ENCODE assay signal across 8 cellular contexts in the genomic region with DNA sequence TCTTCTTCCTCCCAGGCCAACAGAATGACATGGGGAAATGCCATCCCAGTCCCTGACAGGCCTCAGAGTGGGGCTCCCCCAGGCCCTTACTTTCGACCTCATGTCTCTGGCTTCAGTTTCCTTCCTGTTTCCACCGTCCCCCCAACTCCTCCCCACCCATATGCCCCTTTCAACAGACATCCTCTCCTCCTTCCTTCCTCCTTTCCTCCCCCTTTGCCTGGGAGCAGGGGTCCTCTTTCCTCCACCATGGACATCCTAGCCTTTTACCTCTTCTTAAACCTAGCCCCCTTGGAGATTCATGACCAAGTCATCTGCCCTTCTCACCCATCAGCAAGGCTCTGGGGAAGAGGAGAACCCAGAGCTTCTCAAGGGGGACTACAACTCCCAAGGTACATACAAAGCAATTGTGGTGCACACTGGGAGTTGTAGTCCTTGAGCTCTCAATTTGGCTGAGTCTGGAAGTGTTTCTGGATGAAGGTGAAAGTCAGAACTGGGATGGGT. TPM values are rescaled to one million over a fixed set of nuclear protein-coding genes. Genes with fewer than 3 reads are reported as not detected.
A peak's percentile ranks its signal among the peaks of the same experiment; 100 is the strongest.
DNase-seq lines count a peak whose midpoint lies in the region; ATAC-seq and TF ChIP-seq lines count a peak whose summit lies in the region.

No MANE protein-coding gene starts in this region.

- peak overlapping the region; percentile 91 for H3K4me3 Mint-ChIP-seq in activated T-helper 17 cell treated with anti-CD3 and anti-CD28 coated beads, Interleukin-2, amount 50 U/mL, for 72 hours
- peak overlapping the region in 4 of 5 donors; percentile 7 to 63 (median 27) for H3K4me3 Mint-ChIP-seq in immature natural killer cell

- no peak overlapping the region for H3K4me3 ChIP-seq in NB4 (ENCODE audit: low read depth, low read length)

- no peak for TF ChIP-seq POLR2A in NB4 (IDR thresholded peaks at IDR 0.05; ENCODE audit: extremely low read depth, insufficient read length)

- peak overlapping the region; percentile 94 for H3K27ac Mint-ChIP-seq in activated T-helper 17 cell treated with anti-CD3 and anti-CD28 coated beads, Interleukin-2, amount 50 U/mL, for 72 hours
- H3K27ac Mint-ChIP-seq in immature natural killer cell = peak overlapping the region; percentile 61 to 91 (median 80)

- TF ChIP-seq CTCF in NB4 (IDR thresholded peaks at IDR 0.05; ENCODE audit: low read depth, low read length) = no peak

- no peaks in the 10 kb centered on the region for H3K27me3 Mint-ChIP-seq in activated T-helper 17 cell treated with anti-CD3 and anti-CD28 coated beads, Interleukin-2, amount 50 U/mL, for 72 hours
- peaks cover 0 to 3% (median 2%) of the 10 kb centered on the region in 3 donors for H3K27me3 Mint-ChIP-seq in immature natural killer cell (ENCODE audit: low read depth in 3 of 3)

- H3K4me1 Mint-ChIP-seq in activated T-helper 17 cell treated with anti-CD3 and anti-CD28 coated beads, Interleukin-2, amount 50 U/mL, for 72 hours = peaks cover 17% of the 10 kb centered on the region
- peaks cover 58 to 60% of the 10 kb centered on the region in 2 donors for H3K4me1 Mint-ChIP-seq in immature natural killer cell

- ATAC-seq in activated T-helper 17 cell treated with anti-CD3 and anti-CD28 coated beads, Interleukin-2, amount 50 U/mL, for 72 hours (replicated peaks) = no peak
- no peak for ATAC-seq in GM18520 (IDR thresholded peaks at IDR 0.05; ENCODE audit: unreplicated experiment)

- no peaks in the 10 kb centered on the region for H3K9me3 Mint-ChIP-seq in activated T-helper 17 cell treated with anti-CD3 and anti-CD28 coated beads, Interleukin-2, amount 50 U/mL, for 72 hours
- H3K9me3 Mint-ChIP-seq in immature natural killer cell = peaks cover 0 to 1% (median 0%) of the 10 kb centered on the region in 6 donors

- H3K36me3 Mint-ChIP-seq in activated T-helper 17 cell treated with anti-CD3 and anti-CD28 coated beads, Interleukin-2, amount 50 U/mL, for 72 hours (ENCODE audit: low read depth) = peaks cover 78% of the 10 kb centered on the region
- H3K36me3 Mint-ChIP-seq in immature natural killer cell = no peaks in the 10 kb centered on the region

- DNase-seq in DMS 273 treated with DMSO at 0.1 percent for 48 hours (lab: John Stamatoyannopoulos, UW) (peak; percentile 18), NB4 (ENCODE audit: low read depth) (peak; percentile 79), immature natural killer cell (no peak), superior temporal gyrus (ENCODE audit: extremely low spot score) (peak; percentile 76), A172 (ENCODE audit: low spot score) (no peak), NCI-H187 treated with DMSO at 0.1 percent for 48 hours (lab: John Stamatoyannopoulos, UW) (no peak)

RNA-seq across cellular contexts. Expression of gene ZBTB7B, which starts 4.0 kb away (rescaled TPM):
- 100 to 1,000 TPM in 1 of 2 donors, 10 to 100 TPM in 1; 94.5 to 140 TPM for total RNA-seq in activated T-helper 17 cell treated with anti-CD3 and anti-CD28 coated beads, Interleukin-2, amount 50 U/mL, for 72 hours
- 1 to 10 TPM in 2 of 3 donors, under 1 TPM in 1; 0.96 to 3.3 (median 1.8) TPM for polyA plus RNA-seq in immature natural killer cell
- total RNA-seq in A172 (2014; rRNA removed; shearing (Covaris generic)) = 27.3 and 29.5 TPM in 2 replicates

RNA-seq across cellular contexts. Expression of gene LENEP, which starts 13.3 kb away (rescaled TPM):
- under 1 TPM; 0.77 to 0.97 TPM for total RNA-seq in activated T-helper 17 cell treated with anti-CD3 and anti-CD28 coated beads, Interleukin-2, amount 50 U/mL, for 72 hours
- polyA plus RNA-seq in immature natural killer cell = not detected
- total RNA-seq in A172 (2014; rRNA removed; shearing (Covaris generic)) = not detected in 2 replicates

RNA-seq across cellular contexts. Expression of gene FLAD1, which starts 23.5 kb away (rescaled TPM):
- 10 to 100 TPM; 34.6 to 68.3 TPM for total RNA-seq in activated T-helper 17 cell treated with anti-CD3 and anti-CD28 coated beads, Interleukin-2, amount 50 U/mL, for 72 hours
- 10 to 100 TPM; 40.9 to 99.7 (median 41.7) TPM for polyA plus RNA-seq in immature natural killer cell
- 63.5 and 65.9 TPM in 2 replicates for total RNA-seq in A172 (2014; rRNA removed; shearing (Covaris generic))

RNA-seq across cellular contexts. Expression of gene DCST2, which starts 26.9 kb away (rescaled TPM):
- 1 to 10 TPM in 1 of 2 donors, under 1 TPM in 1; 0.67 to 2.2 TPM for total RNA-seq in activated T-helper 17 cell treated with anti-CD3 and anti-CD28 coated beads, Interleukin-2, amount 50 U/mL, for 72 hours
- not detected for polyA plus RNA-seq in immature natural killer cell
- 0.90 TPM in 1 of 2 replicates, not detected in the other for total RNA-seq in A172 (2014; rRNA removed; shearing (Covaris generic))

RNA-seq across cellular contexts. Expression of gene DCST1, which starts 27.0 kb away (rescaled TPM):
- not detected for total RNA-seq in activated T-helper 17 cell treated with anti-CD3 and anti-CD28 coated beads, Interleukin-2, amount 50 U/mL, for 72 hours
- not detected for polyA plus RNA-seq in immature natural killer cell
- not detected in 2 replicates for total RNA-seq in A172 (2014; rRNA removed; shearing (Covaris generic))

Comparison
In these comparisons a context has a peak if more than half of its experiments do, and no peak if none do; other contexts are left out.
1. DNase-seq: peak in DMS 273 treated with DMSO at 0.1 percent for 48 hours (single experiment), NB4 (single experiment) and superior temporal gyrus (single experiment); none in immature natural killer cell (0 of 3), A172 (single experiment) and NCI-H187 treated with DMSO at 0.1 percent for 48 hours (single experiment).